In genomic region chr4:26424838-26425237, GRCh38 we compare ENCODE assay signal across 22 cellular contexts.
DNase-seq lines count a peak whose midpoint lies in the region; ATAC-seq and TF ChIP-seq lines count a peak whose summit lies in the region.
"Had no signal": no experiment of that assay in that cellular context is flagged by ENCODE, and none has a peak within 500 bp of the region (broad histone marks: within the 10 kb centered on the region; RNA-seq: fewer than 3 reads in every experiment).

No MANE protein-coding gene starts in this region.

- no peak overlapping the region for H3K27ac Mint-ChIP-seq in CD4-positive, alpha-beta T cell
- H3K27ac Mint-ChIP-seq in HFFc6 (no peak overlapping the region), progenitor cell of endocrine pancreas (peak overlapping the region; percentile 42), natural killer cell (no peak overlapping the region)
- H3K27ac Mint-ChIP-seq: stimulated activated naive CD8-positive, alpha-beta T cell treated with anti-CD3 and anti-CD28 coated beads, Interleukin-15, Interleukin-2, amounts not matched to agents 100 ng/mL and 50 ng/mL, for 24 hours; T-cell had no signal

- intact Hi-C loops in CD4-positive, alpha-beta T cell (cut with DNase I, micrococcal nuclease), result no loop called here
- intact Hi-C loops in natural killer cell (cut with micrococcal nuclease), result no loop called here

- H3K4me3 ChIP-seq in choroid plexus epithelial cell (ENCODE audit: low read depth, low read length), result no peak overlapping the region
- H3K4me3 ChIP-seq: BLaER1 treated with 17β-estradiol and CSF1 and Interleukin-3, amounts not matched to agents 10 nM and 100 nM; esophagus muscularis mucosa; left ventricle myocardium inferior; mucosa of descending colon; transverse colon had no signal

- no peak for DNase-seq in CD4-positive, alpha-beta T cell
- DNase-seq in HFFc6 (no peak), choroid plexus epithelial cell (ENCODE audit: low read depth) (peak; percentile 17), progenitor cell of endocrine pancreas (ENCODE audit: low spot score, unreplicated experiment) (no peak), natural killer cell (no peak)
- no peak for DNase-seq in effector CD8-positive, alpha-beta T cell (lab: John Stamatoyannopoulos, UW)
- DNase-seq: activated CD4-positive, alpha-beta T cell treated with anti-CD3 and anti-CD28 coated beads for 48 hours; activated effector memory CD4-positive, alpha-beta T cell treated with Interleukin-2 at 50 U/mL for 16 hours; DMS153; glutamatergic neuron; left ventricle myocardium inferior; mucosa of descending colon; NCI-H1048; NCI-H2029 treated with DMSO at 0.1 percent for 48 hours; stimulated activated CD4-positive, alpha-beta T cell treated with anti-CD3 and anti-CD28 coated beads, Interleukin-1b, Interleukin-23, amount 100 ng/mL, for 48 hours; T-cell; transverse colon had no signal

- H3K9me3 ChIP-seq in CD4-positive, alpha-beta T cell (ENCODE audit: control insufficient read depth, low read length), result no peaks in the 10 kb centered on the region
- H3K9me3 ChIP-seq: esophagus muscularis mucosa, left ventricle myocardium inferior, mucosa of descending colon, transverse colon had no signal

- peak; percentile 10 for TF ChIP-seq CTCF in CD4-positive, alpha-beta T cell (IDR thresholded peaks at IDR 0.05)
- TF ChIP-seq CTCF in HFFc6 (IDR thresholded peaks at IDR 0.05) (peak; percentile 69), choroid plexus epithelial cell (conservative IDR thresholded peaks at IDR 0.05; ENCODE audit: low read depth, low read length) (peak; percentile 31), progenitor cell of endocrine pancreas (IDR thresholded peaks at IDR 0.05; ENCODE audit: unreplicated experiment) (peak; percentile 16), natural killer cell (IDR thresholded peaks at IDR 0.05) (no peak)

- peaks cover 16% of the 10 kb centered on the region for H3K4me1 Mint-ChIP-seq in CD4-positive, alpha-beta T cell (ENCODE audit: low read depth)
- peaks cover 20% of the 10 kb centered on the region for H3K4me1 Mint-ChIP-seq in HFFc6 (ENCODE audit: low read depth)
- H3K4me1 Mint-ChIP-seq in progenitor cell of endocrine pancreas (ENCODE audit: low read depth), result peaks cover 45% of the 10 kb centered on the region
- H3K4me1 Mint-ChIP-seq in natural killer cell, result no peaks in the 10 kb centered on the region

- H3K9me3 Mint-ChIP-seq in CD4-positive, alpha-beta T cell, result no peaks in the 10 kb centered on the region
- H3K9me3 Mint-ChIP-seq in HFFc6, result no peaks in the 10 kb centered on the region
- peaks cover 5% of the 10 kb centered on the region for H3K9me3 Mint-ChIP-seq in progenitor cell of endocrine pancreas (ENCODE audit: low read depth)
- H3K9me3 Mint-ChIP-seq in natural killer cell, result no peaks in the 10 kb centered on the region
- H3K9me3 Mint-ChIP-seq: stimulated activated naive CD8-positive, alpha-beta T cell treated with anti-CD3 and anti-CD28 coated beads, Interleukin-15, Interleukin-2, amounts not matched to agents 100 ng/mL and 50 ng/mL, for 24 hours; T-cell had no signal

- POLR2A ChIA-PET in CD4-positive, alpha-beta T cell (lab: Charles Lee), result no interaction called here

- H3K27me3 ChIP-seq in CD4-positive, alpha-beta T cell (ENCODE audit: control insufficient read depth, insufficient read depth, low read length), result no peaks in the 10 kb centered on the region
- H3K27me3 ChIP-seq: BLaER1 treated with 17β-estradiol and CSF1 and Interleukin-3, amounts not matched to agents 10 nM and 100 nM; esophagus muscularis mucosa; transverse colon had no signal

- H3K4me3 Mint-ChIP-seq in CD4-positive, alpha-beta T cell, result no peak overlapping the region
- no peak overlapping the region for H3K4me3 Mint-ChIP-seq in HFFc6
- no peak overlapping the region for H3K4me3 Mint-ChIP-seq in progenitor cell of endocrine pancreas (ENCODE audit: low read depth)
- H3K4me3 Mint-ChIP-seq in natural killer cell, result no peak overlapping the region
- H3K4me3 Mint-ChIP-seq: stimulated activated naive CD8-positive, alpha-beta T cell treated with anti-CD3 and anti-CD28 coated beads, Interleukin-15, Interleukin-2, amounts not matched to agents 100 ng/mL and 50 ng/mL, for 24 hours; T-cell had no signal

- peaks cover 91% of the 10 kb centered on the region for H3K36me3 Mint-ChIP-seq in CD4-positive, alpha-beta T cell (ENCODE audit: low read depth)
- peaks cover 23% of the 10 kb centered on the region for H3K36me3 Mint-ChIP-seq in HFFc6 (ENCODE audit: low read depth)
- H3K36me3 Mint-ChIP-seq in progenitor cell of endocrine pancreas (ENCODE audit: insufficient read depth), result peaks cover 54% of the 10 kb centered on the region
- H3K36me3 Mint-ChIP-seq in natural killer cell, result peaks cover 23% of the 10 kb centered on the region

- no peak for ATAC-seq in CD4-positive, alpha-beta T cell (ENCODE audit: poor library complexity)
- no peak for ATAC-seq in HG03432 (IDR thresholded peaks at IDR 0.05; ENCODE audit: unreplicated experiment)
- no peak for ATAC-seq in natural killer cell
- ATAC-seq: mucosa of descending colon, sciatic nerve, T-cell had no signal

- H3K27me3 Mint-ChIP-seq in CD4-positive, alpha-beta T cell, result no peaks in the 10 kb centered on the region
- H3K27me3 Mint-ChIP-seq in HFFc6 (ENCODE audit: insufficient read depth) (no peaks in the 10 kb centered on the region), progenitor cell of endocrine pancreas (no peaks in the 10 kb centered on the region), natural killer cell (ENCODE audit: low read depth in 2 of 2) (no peaks in the 10 kb centered on the region)
- H3K27me3 Mint-ChIP-seq: stimulated activated naive CD8-positive, alpha-beta T cell treated with anti-CD3 and anti-CD28 coated beads, Interleukin-15, Interleukin-2, amounts not matched to agents 100 ng/mL and 50 ng/mL, for 24 hours; T-cell had no signal

- no peak overlapping the region for H3K27ac ChIP-seq in CD4-positive, alpha-beta T cell (ENCODE audit: low read depth, low read length)
- H3K27ac ChIP-seq: BLaER1 treated with 17β-estradiol and CSF1 and Interleukin-3, amounts not matched to agents 10 nM and 100 nM; esophagus muscularis mucosa; left ventricle myocardium inferior; transverse colon had no signal

- CTCF ChIA-PET in CD4-positive, alpha-beta T cell (lab: Charles Lee), result no interaction called here
